1 cellular context compared by ENCODE assay signal in the genomic region with DNA sequence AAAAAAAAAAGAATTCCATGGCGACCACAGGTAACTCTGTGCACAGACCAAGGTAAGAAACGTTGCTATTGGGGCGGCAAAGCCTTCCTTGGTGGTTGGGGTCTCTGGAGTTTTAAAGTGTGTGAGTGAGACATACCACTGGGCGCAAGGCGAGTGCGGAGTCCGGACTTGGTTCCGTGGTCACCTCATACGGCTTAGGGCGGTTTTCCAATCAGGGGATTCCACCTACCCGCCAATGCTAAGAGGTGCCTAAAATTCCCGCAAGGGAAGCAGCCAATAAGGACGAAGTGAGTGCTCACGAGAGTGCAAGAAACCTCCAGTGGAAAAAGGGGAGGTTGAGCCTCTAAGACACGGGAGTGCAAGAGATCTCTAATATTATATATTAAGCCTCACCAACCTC.
TF ChIP-seq lines count a peak whose summit lies in the region.

No MANE protein-coding gene starts in this region.

TF ChIP-seq in HEK293, 187 proteins besides CTCF, POLR2A, EP300 and RAD21 (continued from another document):
- TF ChIP-seq, protein P1, sequence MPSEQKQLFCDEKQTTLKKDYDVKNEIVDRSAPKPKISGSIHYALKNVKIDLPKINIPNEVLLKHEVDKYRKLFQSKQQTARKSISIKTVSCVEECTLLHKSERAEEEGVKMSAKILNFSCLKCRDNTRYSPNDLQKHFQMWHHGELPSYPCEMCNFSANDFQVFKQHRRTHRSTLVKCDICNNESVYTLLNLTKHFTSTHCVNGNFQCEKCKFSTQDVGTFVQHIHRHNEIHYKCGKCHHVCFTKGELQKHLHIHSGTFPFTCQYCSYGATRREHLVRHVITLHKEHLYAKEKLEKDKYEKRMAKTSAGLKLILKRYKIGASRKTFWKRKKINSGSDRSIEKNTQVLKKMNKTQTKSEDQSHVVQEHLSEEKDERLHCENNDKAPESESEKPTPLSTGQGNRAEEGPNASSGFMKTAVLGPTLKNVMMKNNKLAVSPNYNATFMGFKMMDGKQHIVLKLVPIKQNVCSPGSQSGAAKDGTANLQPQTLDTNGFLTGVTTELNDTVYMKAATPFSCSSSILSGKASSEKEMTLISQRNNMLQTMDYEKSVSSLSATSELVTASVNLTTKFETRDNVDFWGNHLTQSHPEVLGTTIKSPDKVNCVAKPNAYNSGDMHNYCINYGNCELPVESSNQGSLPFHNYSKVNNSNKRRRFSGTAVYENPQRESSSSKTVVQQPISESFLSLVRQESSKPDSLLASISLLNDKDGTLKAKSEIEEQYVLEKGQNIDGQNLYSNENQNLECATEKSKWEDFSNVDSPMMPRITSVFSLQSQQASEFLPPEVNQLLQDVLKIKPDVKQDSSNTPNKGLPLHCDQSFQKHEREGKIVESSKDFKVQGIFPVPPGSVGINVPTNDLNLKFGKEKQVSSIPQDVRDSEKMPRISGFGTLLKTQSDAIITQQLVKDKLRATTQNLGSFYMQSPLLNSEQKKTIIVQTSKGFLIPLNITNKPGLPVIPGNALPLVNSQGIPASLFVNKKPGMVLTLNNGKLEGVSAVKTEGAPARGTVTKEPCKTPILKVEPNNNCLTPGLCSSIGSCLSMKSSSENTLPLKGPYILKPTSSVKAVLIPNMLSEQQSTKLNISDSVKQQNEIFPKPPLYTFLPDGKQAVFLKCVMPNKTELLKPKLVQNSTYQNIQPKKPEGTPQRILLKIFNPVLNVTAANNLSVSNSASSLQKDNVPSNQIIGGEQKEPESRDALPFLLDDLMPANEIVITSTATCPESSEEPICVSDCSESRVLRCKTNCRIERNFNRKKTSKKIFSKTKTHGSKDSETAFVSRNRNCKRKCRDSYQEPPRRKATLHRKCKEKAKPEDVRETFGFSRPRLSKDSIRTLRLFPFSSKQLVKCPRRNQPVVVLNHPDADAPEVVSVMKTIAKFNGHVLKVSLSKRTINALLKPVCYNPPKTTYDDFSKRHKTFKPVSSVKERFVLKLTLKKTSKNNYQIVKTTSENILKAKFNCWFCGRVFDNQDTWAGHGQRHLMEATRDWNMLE (tag by site-specific recombination; conservative IDR thresholded peaks at IDR 0.05; ENCODE audit: low read depth): no peak
- TF ChIP-seq, protein P2, sequence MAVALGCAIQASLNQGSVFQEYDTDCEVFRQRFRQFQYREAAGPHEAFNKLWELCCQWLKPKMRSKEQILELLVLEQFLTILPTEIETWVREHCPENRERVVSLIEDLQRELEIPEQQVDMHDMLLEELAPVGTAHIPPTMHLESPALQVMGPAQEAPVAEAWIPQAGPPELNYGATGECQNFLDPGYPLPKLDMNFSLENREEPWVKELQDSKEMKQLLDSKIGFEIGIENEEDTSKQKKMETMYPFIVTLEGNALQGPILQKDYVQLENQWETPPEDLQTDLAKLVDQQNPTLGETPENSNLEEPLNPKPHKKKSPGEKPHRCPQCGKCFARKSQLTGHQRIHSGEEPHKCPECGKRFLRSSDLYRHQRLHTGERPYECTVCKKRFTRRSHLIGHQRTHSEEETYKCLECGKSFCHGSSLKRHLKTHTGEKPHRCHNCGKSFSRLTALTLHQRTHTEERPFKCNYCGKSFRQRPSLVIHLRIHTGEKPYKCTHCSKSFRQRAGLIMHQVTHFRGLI (tag by site-specific recombination; IDR thresholded peaks at IDR 0.05): no peak
- TF ChIP-seq ZNF626 (tag by site-specific recombination; IDR thresholded peaks at IDR 0.05) (no peak), TCF7L2 (IDR thresholded peaks at IDR 0.05; ENCODE audit: borderline replicate concordance, low read depth, low read length) (no peak), ZNF112 (tag by site-specific recombination; IDR thresholded peaks at IDR 0.05) (no peak)
